In the genomic region with DNA sequence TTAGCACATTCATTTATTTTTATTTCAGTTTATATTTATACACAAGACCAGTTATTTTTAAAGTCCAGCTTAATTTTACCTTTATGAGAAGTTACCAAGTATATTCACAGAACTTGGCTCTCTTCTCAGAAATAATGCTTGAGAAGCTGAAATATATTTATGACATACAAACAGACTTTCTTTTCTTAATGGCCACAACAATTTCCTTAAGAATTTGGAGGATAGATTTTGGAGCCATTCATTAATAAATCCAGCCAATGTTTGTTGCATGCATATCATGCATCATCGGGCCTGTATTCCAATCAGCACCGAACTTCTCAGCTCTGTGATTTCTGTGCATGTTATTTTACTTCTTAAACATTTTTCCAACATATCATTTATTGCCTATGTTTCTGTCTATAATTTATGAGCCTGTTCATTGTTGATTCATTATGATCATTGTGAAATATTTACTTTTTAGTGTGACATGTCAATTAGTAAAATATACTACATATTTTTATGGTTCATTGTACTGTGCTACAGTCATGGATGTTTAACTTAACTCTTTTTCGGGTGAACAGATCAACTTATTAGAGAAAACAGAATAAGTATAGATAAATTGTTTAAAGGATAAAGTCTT, we compare ENCODE assay signal across 12 cellular contexts. TPM values are rescaled to one million over a fixed set of nuclear protein-coding genes. Genes with fewer than 3 reads are reported as not detected.
DNase-seq lines count a peak whose midpoint lies in the region; ATAC-seq, FAIRE-seq and TF ChIP-seq lines count a peak whose summit lies in the region.
"Had no signal": no experiment of that assay in that cellular context is flagged by ENCODE, and none has a peak within 500 bp of the region (broad histone marks: within the 10 kb centered on the region; RNA-seq: fewer than 3 reads in every experiment).

No MANE protein-coding gene starts in this region.

- H3K4ac ChIP-seq in H9 (ENCODE audit: low read depth, low read length) = no peak overlapping the region

- H2AK5ac ChIP-seq in H9 (ENCODE audit: insufficient read length, low read length) = no peak overlapping the region

- peaks cover 15 to 20% (median 19%) of the 10 kb centered on the region in 3 experiments; a peak in 6 of 7 replicates for H3K36me3 Mint-ChIP-seq in H9 (ENCODE audit: insufficient read depth in 1 of 3, low read depth in 3 of 3)
- no peaks in the 10 kb centered on the region for H3K36me3 Mint-ChIP-seq in activated CD8-positive, alpha-beta T cell treated with anti-CD3 and anti-CD28 coated beads for 36 hours (ENCODE audit: low read depth)
- H3K36me3 Mint-ChIP-seq: CD4-positive, CD25-positive, alpha-beta regulatory T cell had no signal

- peak overlapping the region; percentile 93 to 97 for H3K4me3 Mint-ChIP-seq in H9
- no peak overlapping the region for H3K4me3 Mint-ChIP-seq in activated CD8-positive, alpha-beta T cell treated with anti-CD3 and anti-CD28 coated beads for 36 hours
- H3K4me3 Mint-ChIP-seq: activated naive CD4-positive, alpha-beta T cell treated with anti-CD3 and anti-CD28 coated beads for 36 hours; CD4-positive, CD25-positive, alpha-beta regulatory T cell had no signal

- H3K4me3 ChIP-seq in hepatocyte = peak overlapping the region; percentile 83

- H3K56ac ChIP-seq in H9 (ENCODE audit: insufficient read length, low read depth, low read length) = no peak overlapping the region

- H3K27me3 Mint-ChIP-seq in H9 (ENCODE audit: low read depth) = no peaks in the 10 kb centered on the region
- peaks cover 31% of the 10 kb centered on the region for H3K27me3 Mint-ChIP-seq in activated CD8-positive, alpha-beta T cell treated with anti-CD3 and anti-CD28 coated beads for 36 hours

- peak; percentile 80 for FAIRE-seq in TTC549 (lab: Jason Lieb, UNC)

- H3K9ac ChIP-seq in H9 (ENCODE audit: extremely low read depth, insufficient read length, low read length) = peak overlapping the region; percentile 77

- H3K36me3 ChIP-seq in hepatocyte (replicated peaks; ENCODE audit: insufficient read depth, low read depth) = no peaks in the 10 kb centered on the region

- H3K4me2 ChIP-seq in H9 (ENCODE audit: insufficient read depth, insufficient read length, low read length) = peak overlapping the region; percentile 69
- peak overlapping the region; percentile 83 for H3K4me2 ChIP-seq in hepatocyte

- CTCF ChIA-PET in activated CD8-positive, alpha-beta T cell treated with anti-CD3 and anti-CD28 coated beads for 36 hours (lab: Charles Lee) = no interaction called here

- no peak overlapping the region for H4K5ac ChIP-seq in H9 (ENCODE audit: insufficient read length, low read depth, low read length)

- H3K27me3 ChIP-seq in H9 (ENCODE audit: insufficient read depth, low read length) (no peaks in the 10 kb centered on the region), hepatocyte (no peaks in the 10 kb centered on the region)

- H3K79me2 ChIP-seq in H9 (ENCODE audit: insufficient read depth, low read length) (peaks cover 44% of the 10 kb centered on the region; the same call in 1 of the 2 replicates), hepatocyte (peaks cover 60% of the 10 kb centered on the region)

- H3K79me1 ChIP-seq in H9 (ENCODE audit: insufficient read depth, low read depth, low read length, poor library complexity, severe bottlenecking) = no peaks in the 10 kb centered on the region

- no peak overlapping the region for H3T11ph ChIP-seq in H9 (ENCODE audit: low read length)

- POLR2A ChIA-PET in activated CD8-positive, alpha-beta T cell treated with anti-CD3 and anti-CD28 coated beads for 36 hours (lab: Charles Lee) = no interaction called here

- intact Hi-C loops in sciatic nerve (cut with DNase I) = no loop called here
- intact Hi-C loops in activated CD8-positive, alpha-beta T cell treated with anti-CD3 and anti-CD28 coated beads for 36 hours (cut with micrococcal nuclease) = no loop called here

- H3K23ac ChIP-seq in H9 (ENCODE audit: insufficient read length, low read depth, low read length) = no peak overlapping the region

- H3K9me2 ChIP-seq in hepatocyte (replicated peaks; ENCODE audit: insufficient read depth) = no peaks in the 10 kb centered on the region

- peaks cover 5% of the 10 kb centered on the region; the same call in 1 of the 2 replicates for H3K4me1 ChIP-seq in H9 (ENCODE audit: insufficient read depth, low read length)
- peaks cover 5% of the 10 kb centered on the region for H3K4me1 ChIP-seq in hepatocyte (ENCODE audit: insufficient read depth)

- H4K91ac ChIP-seq in H9 (ENCODE audit: insufficient read length, low read depth, low read length) = no peak overlapping the region

- H3K4me1 Mint-ChIP-seq in H9 = peaks cover 46 to 47% of the 10 kb centered on the region in 2 experiments
- H3K4me1 Mint-ChIP-seq in activated CD8-positive, alpha-beta T cell treated with anti-CD3 and anti-CD28 coated beads for 36 hours (ENCODE audit: low read depth) = peaks cover 8% of the 10 kb centered on the region

- peaks cover 17% of the 10 kb centered on the region for H3K23me2 ChIP-seq in H9 (ENCODE audit: insufficient read length, low read depth, low read length, poor library complexity, severe bottlenecking)

- H2BK5ac ChIP-seq in H9 (ENCODE audit: insufficient read length, low read length) = no peak overlapping the region

- peak overlapping the region in 2 of 3 experiments; percentile 87 to 99; a peak in 4 of 7 replicates for H3K27ac Mint-ChIP-seq in H9
- H3K27ac Mint-ChIP-seq in activated CD8-positive, alpha-beta T cell treated with anti-CD3 and anti-CD28 coated beads for 36 hours = no peak overlapping the region
- H3K27ac Mint-ChIP-seq: activated naive CD4-positive, alpha-beta T cell treated with anti-CD3 and anti-CD28 coated beads for 36 hours; CD4-positive, CD25-positive, alpha-beta regulatory T cell had no signal

- H3K27ac ChIP-seq in H9 (ENCODE audit: insufficient read length, low read depth, low read length) = no peak overlapping the region
- peak overlapping the region; percentile 99 for H3K27ac ChIP-seq in hepatocyte

- H2BK120ac ChIP-seq in H9 (ENCODE audit: low read depth, low read length, poor library complexity, severe bottlenecking) = no peak overlapping the region

- no peak for TF ChIP-seq CTCF in H9 (conservative IDR thresholded peaks at IDR 0.05)
- no peak for TF ChIP-seq CTCF in hepatocyte (IDR thresholded peaks at IDR 0.05; ENCODE audit: poor library complexity)
- no peak for TF ChIP-seq CTCF in activated CD8-positive, alpha-beta T cell treated with anti-CD3 and anti-CD28 coated beads for 36 hours (IDR thresholded peaks at IDR 0.05)

- H3K9me3 ChIP-seq in H9 (ENCODE audit: control insufficient read depth, low read depth, low read length) = no peaks in the 10 kb centered on the region
- H3K9me3 ChIP-seq in hepatocyte (ENCODE audit: low read depth) = no peaks in the 10 kb centered on the region

- H2BK20ac ChIP-seq in H9 (ENCODE audit: low read depth, low read length, poor library complexity, severe bottlenecking) = no peak overlapping the region

- H3K18ac ChIP-seq in H9 (ENCODE audit: insufficient read length, low read depth, low read length) = no peak overlapping the region

- no peak overlapping the region for H4K8ac ChIP-seq in H9 (replicated peaks; ENCODE audit: insufficient read length, low read depth, low read length)

- H2BK12ac ChIP-seq in H9 (ENCODE audit: insufficient read length, low read depth, low read length) = no peak overlapping the region

- no peak overlapping the region for H2BK15ac ChIP-seq in H9 (ENCODE audit: low read depth, low read length)

- no CpG with 5 or more reads among the region's 3 CpGs for WGBS in H9 (ENCODE audit: extremely low coverage, insufficient read length, low lambda C conversion rate)
- WGBS in hepatocyte (ENCODE audit: low lambda C conversion rate, missing lambda C conversion rate) = 72% methylated on average over 3 of the region's 3 CpGs

- H4K20me1 ChIP-seq in H9 (ENCODE audit: control insufficient read depth, insufficient read depth, insufficient read length) (no peaks in the 10 kb centered on the region), hepatocyte (ENCODE audit: insufficient read depth, poor library complexity, severe bottlenecking) (no peaks in the 10 kb centered on the region)

- ATAC-seq in sciatic nerve (no peak), GM21447 (IDR thresholded peaks at IDR 0.05; ENCODE audit: unreplicated experiment) (no peak)
- ATAC-seq in activated CD8-positive, alpha-beta T cell treated with anti-CD3 and anti-CD28 coated beads for 36 hours = no peak

- H3K9me3 Mint-ChIP-seq in H9 = peaks cover 0 to 15% of the 10 kb centered on the region in 2 experiments; a peak in 4 of 5 replicates
- no peaks in the 10 kb centered on the region for H3K9me3 Mint-ChIP-seq in activated CD8-positive, alpha-beta T cell treated with anti-CD3 and anti-CD28 coated beads for 36 hours
- H3K9me3 Mint-ChIP-seq: activated naive CD4-positive, alpha-beta T cell treated with anti-CD3 and anti-CD28 coated beads for 36 hours had no signal

- DNase-seq in H9 = no peak
- DNase-seq in hepatocyte (ENCODE audit: low spot score) = no peak
- peak; percentile 23 for DNase-seq in renal cortical epithelial cell (ENCODE audit: low read depth)
- DNase-seq in sciatic nerve (ENCODE audit: low spot score) = no peak
- DNase-seq in D341Med (ENCODE audit: low spot score) = no peak
- no peak for DNase-seq in activated CD8-positive, alpha-beta T cell treated with anti-CD3 and anti-CD28 coated beads for 36 hours
- DNase-seq: activated naive CD4-positive, alpha-beta T cell treated with anti-CD3 and anti-CD28 coated beads for 36 hours; CD4-positive, CD25-positive, alpha-beta regulatory T cell; NCI-H1092 treated with DMSO at 0.1 percent for 48 hours; stimulated activated CD4-positive, alpha-beta T cell treated with anti-CD3 and anti-CD28 coated beads, Interleukin-4, amount 100 ng/mL, for 24 hours had no signal

- H3K14ac ChIP-seq in H9 (ENCODE audit: insufficient read depth, low read length) = no peak overlapping the region

- H2AFZ ChIP-seq in H9 (ENCODE audit: low read length) (no peak overlapping the region), hepatocyte (no peak overlapping the region)

RNA-seq across cellular contexts. Expression of gene GULP1, which starts 3.5 kb away (rescaled TPM):
- total RNA-seq in H9 (2021) (124 and 140 TPM in 2 replicates), hepatocyte (135 TPM in 2 replicates), renal cortical epithelial cell (130 and 159 TPM in 2 replicates), sciatic nerve (70.1 TPM)
- 55.6 and 57.5 TPM in 2 replicates for polyA plus RNA-seq in hepatocyte
- not detected for total RNA-seq in activated CD8-positive, alpha-beta T cell treated with anti-CD3 and anti-CD28 coated beads for 36 hours
- total RNA-seq: activated naive CD4-positive, alpha-beta T cell treated with anti-CD3 and anti-CD28 coated beads for 36 hours; CD4-positive, CD25-positive, alpha-beta regulatory T cell had no signal
- polyA plus RNA-seq: CD4-positive, CD25-positive, alpha-beta regulatory T cell had no signal

Comparison
In these comparisons a context has a peak if more than half of its experiments do, and no peak if none do; other contexts are left out.
1. RNA of gene GULP1, which starts 3.5 kb away (total RNA-seq): 124 to 140 TPM in H9, 135 TPM in hepatocyte, 130 to 159 TPM in renal cortical epithelial cell and 70.1 TPM in sciatic nerve (single experiment); not detected in activated CD8-positive, alpha-beta T cell treated with anti-CD3 and anti-CD28 coated beads for 36 hours; every median in the first group is over 10 times any median in the second.